ENCODE assay signal across 21 cellular contexts in genomic region chr17:73955616-73956015, GRCh38.
A peak's percentile ranks its signal among the peaks of the same experiment; 100 is the strongest.
DNase-seq lines count a peak whose midpoint lies in the region; ATAC-seq, FAIRE-seq and TF ChIP-seq lines count a peak whose summit lies in the region.
"Had no signal": no experiment of that assay in that cellular context is flagged by ENCODE, and none has a peak within 500 bp of the region (broad histone marks: within the 10 kb centered on the region; RNA-seq: fewer than 3 reads in every experiment).

No MANE protein-coding gene starts in this region.

- H3K36me3 Mint-ChIP-seq in chondrocyte (ENCODE audit: low read depth), result no peaks in the 10 kb centered on the region

- in situ Hi-C loops in brain microvascular endothelial cell (cut with HindIII; ENCODE audit: low pct_ligation_motif_present, low sequenced_read_pairs), result no loop called here

- H3K4me3 Mint-ChIP-seq in chondrocyte (ENCODE audit: unreplicated experiment), result no peak overlapping the region
- H3K4me3 Mint-ChIP-seq: B cell; CD4-positive, alpha-beta T cell; CD8-positive, alpha-beta memory T cell; H9 had no signal

- H3K27ac ChIP-seq in colonic mucosa (peak overlapping the region; percentile 84), stomach (peak overlapping the region in 2 of 5 donors; percentile 26 to 43), brain microvascular endothelial cell (no peak overlapping the region)
- H3K27ac ChIP-seq: BLaER1, GM23248 had no signal

- WGBS in stomach, 5 donors, result 77 to 85% (median 78%) methylated on average over 5 of the region's 5 CpGs

- no peak for TF ChIP-seq CTCF in colonic mucosa (IDR thresholded peaks at IDR 0.05)
- no peak for TF ChIP-seq CTCF in stomach (IDR thresholded peaks at IDR 0.05)
- TF ChIP-seq CTCF in brain microvascular endothelial cell (IDR thresholded peaks at IDR 0.05; ENCODE audit: low read depth, low read length, missing control alignments), result no peak
- no peak for TF ChIP-seq CTCF in chondrocyte (IDR thresholded peaks at IDR 0.05)

- no peak for FAIRE-seq in frontal cortex (lab: Jason Lieb, UNC)
- FAIRE-seq: D721Med, GM12878, GM19239, H1 had no signal

- H3K27me3 ChIP-seq in colonic mucosa (peaks cover 6% of the 10 kb centered on the region), stomach (peaks cover 0 to 66% (median 29%) of the 10 kb centered on the region in 3 donors), brain microvascular endothelial cell (replicated peaks) (peaks cover 7% of the 10 kb centered on the region)
- H3K27me3 ChIP-seq: BLaER1 had no signal

- H3K9ac ChIP-seq in colonic mucosa (ENCODE audit: low read depth in 2 of 2, low read length in 2 of 2), result no peak overlapping the region
- H3K9ac ChIP-seq: BLaER1, GM23248 had no signal

- peaks cover 4% of the 10 kb centered on the region for H3K4me1 ChIP-seq in colonic mucosa
- H3K4me1 ChIP-seq in stomach, result peaks cover 11 to 26% (median 15%) of the 10 kb centered on the region in 4 donors

- no peaks in the 10 kb centered on the region for H3K36me3 ChIP-seq in colonic mucosa
- no peaks in the 10 kb centered on the region for H3K36me3 ChIP-seq in stomach
- H3K36me3 ChIP-seq in brain microvascular endothelial cell (replicated peaks), result no peaks in the 10 kb centered on the region
- H3K36me3 ChIP-seq: BLaER1 had no signal

- DNase-seq in colonic mucosa (no peak), islet precursor cell (peak; percentile 36), stomach (peak; percentile 8), brain microvascular endothelial cell (no peak), chondrocyte (ENCODE audit: low spot score) (no peak), frontal cortex (ENCODE audit: low spot score in 2 of 2) (no peak)
- DNase-seq: CD4-positive, alpha-beta T cell; CD8-positive, alpha-beta memory T cell; DMS 273 treated with DMSO at 0.1 percent for 48 hours; DMS79; EL; GDM1; GM23248; H9 had no signal

- no peak for ATAC-seq in HG03025 (IDR thresholded peaks at IDR 0.05; ENCODE audit: low FRiP score, unreplicated experiment)

- no peak overlapping the region for H3K27ac Mint-ChIP-seq in chondrocyte (ENCODE audit: unreplicated experiment)
- H3K27ac Mint-ChIP-seq: B cell; CD4-positive, alpha-beta T cell; CD8-positive, alpha-beta memory T cell; H9 had no signal

- intact Hi-C loops in colonic mucosa (cut with DNase I), result no loop called here
- intact Hi-C loops in stomach (cut with DNase I; ENCODE audit: low total_unique reads), result no loop called here

- no peak for TF ChIP-seq EP300 in stomach (IDR thresholded peaks at IDR 0.05)

- H3K9me3 Mint-ChIP-seq in chondrocyte (ENCODE audit: low read depth), result peaks cover 4% of the 10 kb centered on the region
- H3K9me3 Mint-ChIP-seq: CD4-positive, alpha-beta T cell; CD8-positive, alpha-beta memory T cell had no signal

- peaks cover 12% of the 10 kb centered on the region for H3K27me3 Mint-ChIP-seq in chondrocyte (ENCODE audit: low read depth)

- no peak overlapping the region for H3K4me3 ChIP-seq in colonic mucosa
- no peak overlapping the region for H3K4me3 ChIP-seq in stomach
- no peak overlapping the region for H3K4me3 ChIP-seq in brain microvascular endothelial cell (ENCODE audit: low read depth, low read length)
- H3K4me3 ChIP-seq: BLaER1, GM12878, GM23248 had no signal

- H3K9me3 ChIP-seq in colonic mucosa, result no peaks in the 10 kb centered on the region
- H3K9me3 ChIP-seq in stomach, result peaks cover 0 to 6% (median 2%) of the 10 kb centered on the region in 4 donors

- TF ChIP-seq POLR2A in stomach (IDR thresholded peaks at IDR 0.05), result no peak

- H3K4me1 Mint-ChIP-seq in chondrocyte (ENCODE audit: low read depth), result peaks cover 5% of the 10 kb centered on the region

Comparison
In these comparisons a context has a peak if more than half of its experiments do, and no peak if none do; other contexts are left out.
1. DNase-seq: peak in islet precursor cell (single experiment) and stomach (single experiment); none in colonic mucosa (single experiment), brain microvascular endothelial cell (single experiment), chondrocyte (single experiment) and frontal cortex (0 of 2).